In genomic region chr6:508614-509013, GRCh38 we compare ENCODE assay signal across 28 cellular contexts.
A peak's percentile ranks its signal among the peaks of the same experiment; 100 is the strongest.
DNase-seq lines count a peak whose midpoint lies in the region; ATAC-seq and TF ChIP-seq lines count a peak whose summit lies in the region.
"Had no signal": no experiment of that assay in that cellular context is flagged by ENCODE, and none has a peak within 500 bp of the region (broad histone marks: within the 10 kb centered on the region; RNA-seq: fewer than 3 reads in every experiment).

No MANE protein-coding gene starts in this region.

- H3K27ac Mint-ChIP-seq in activated CD4-positive, alpha-beta T cell treated with anti-CD3 and anti-CD28 coated beads for 36 hours, result peak overlapping the region; percentile 97
- H3K27ac Mint-ChIP-seq in natural killer cell treated with Interleukin-12 subunit alpha and Interleukin-12 subunit beta and Interleukin-15 and Interleukin-18, amount 100 ng/mL, for 72 hours, result peak overlapping the region; percentile 77 to 91
- no peak overlapping the region for H3K27ac Mint-ChIP-seq in natural killer cell
- H3K27ac Mint-ChIP-seq in activated T-helper 2 cell treated with anti-CD3 and anti-CD28 coated beads, Interferon-gamma antibody, Interleukin-2, Interleukin-4, amounts not matched to agents 10 μg/mL and 5 μg/mL and 100 μg/mL, durations not matched to agents 14 hours and 24 hours and 36 hours, result peak overlapping the region; percentile 95
- H3K27ac Mint-ChIP-seq in stimulated activated naive CD8-positive, alpha-beta T cell treated with anti-CD3 and anti-CD28 coated beads, Interleukin-15, amount 100 ng/mL, for 72 hours, result peak overlapping the region; percentile 44 to 97
- H3K27ac Mint-ChIP-seq: endodermal cell had no signal

- ATAC-seq in activated CD4-positive, alpha-beta T cell treated with anti-CD3 and anti-CD28 coated beads for 36 hours, result no peak
- ATAC-seq in natural killer cell treated with Interleukin-12 subunit alpha and Interleukin-12 subunit beta and Interleukin-15 and Interleukin-18, amount 100 ng/mL, for 72 hours, result no peak
- ATAC-seq in natural killer cell, result no peak
- no peak for ATAC-seq in stimulated activated naive CD8-positive, alpha-beta T cell treated with anti-CD3 and anti-CD28 coated beads, Interleukin-15, amount 100 ng/mL, for 72 hours
- ATAC-seq: A549, right cardiac atrium had no signal

- H3K36me3 Mint-ChIP-seq in activated CD4-positive, alpha-beta T cell treated with anti-CD3 and anti-CD28 coated beads for 36 hours (ENCODE audit: low read depth), result peaks cover 35% of the 10 kb centered on the region
- peaks cover 5% of the 10 kb centered on the region for H3K36me3 Mint-ChIP-seq in natural killer cell treated with Interleukin-12 subunit alpha and Interleukin-12 subunit beta and Interleukin-15 and Interleukin-18, amount 100 ng/mL, for 72 hours
- H3K36me3 Mint-ChIP-seq in natural killer cell, result no peaks in the 10 kb centered on the region
- H3K36me3 Mint-ChIP-seq in activated T-helper 2 cell treated with anti-CD3 and anti-CD28 coated beads, Interferon-gamma antibody, Interleukin-2, Interleukin-4, amounts not matched to agents 10 μg/mL and 5 μg/mL and 100 μg/mL, durations not matched to agents 14 hours and 24 hours and 36 hours (ENCODE audit: low read depth), result peaks cover 47% of the 10 kb centered on the region

- CTCF ChIA-PET in activated CD4-positive, alpha-beta T cell treated with anti-CD3 and anti-CD28 coated beads for 36 hours (lab: Charles Lee), result interaction anchor here (0.8 to 1.4 kb wide), 2 partner anchors 102 to 105 kb away, joined by 3 read pairs; no protein-coding TSS in a partner anchor

- TF ChIP-seq CTCF in natural killer cell (IDR thresholded peaks at IDR 0.05), result no peak

- peaks cover 95% of the 10 kb centered on the region for H3K4me1 Mint-ChIP-seq in activated CD4-positive, alpha-beta T cell treated with anti-CD3 and anti-CD28 coated beads for 36 hours
- H3K4me1 Mint-ChIP-seq in natural killer cell treated with Interleukin-12 subunit alpha and Interleukin-12 subunit beta and Interleukin-15 and Interleukin-18, amount 100 ng/mL, for 72 hours (ENCODE audit: low read depth in 2 of 2), result peaks cover 65 to 82% of the 10 kb centered on the region in 2 donors
- H3K4me1 Mint-ChIP-seq in natural killer cell, result peaks cover 38 to 52% of the 10 kb centered on the region in 2 donors
- H3K4me1 Mint-ChIP-seq in activated T-helper 2 cell treated with anti-CD3 and anti-CD28 coated beads, Interferon-gamma antibody, Interleukin-2, Interleukin-4, amounts not matched to agents 10 μg/mL and 5 μg/mL and 100 μg/mL, durations not matched to agents 14 hours and 24 hours and 36 hours (ENCODE audit: low read depth), result peaks cover 90% of the 10 kb centered on the region
- H3K4me1 Mint-ChIP-seq in stimulated activated naive CD8-positive, alpha-beta T cell treated with anti-CD3 and anti-CD28 coated beads, Interleukin-15, amount 100 ng/mL, for 72 hours, result peaks cover 98% of the 10 kb centered on the region
- H3K4me1 Mint-ChIP-seq: endodermal cell had no signal

- no peaks in the 10 kb centered on the region for H3K27me3 Mint-ChIP-seq in activated CD4-positive, alpha-beta T cell treated with anti-CD3 and anti-CD28 coated beads for 36 hours
- no peaks in the 10 kb centered on the region for H3K27me3 Mint-ChIP-seq in natural killer cell treated with Interleukin-12 subunit alpha and Interleukin-12 subunit beta and Interleukin-15 and Interleukin-18, amount 100 ng/mL, for 72 hours
- H3K27me3 Mint-ChIP-seq in natural killer cell (ENCODE audit: low read depth in 2 of 2), result no peaks in the 10 kb centered on the region
- H3K27me3 Mint-ChIP-seq in activated T-helper 2 cell treated with anti-CD3 and anti-CD28 coated beads, Interferon-gamma antibody, Interleukin-2, Interleukin-4, amounts not matched to agents 10 μg/mL and 5 μg/mL and 100 μg/mL, durations not matched to agents 14 hours and 24 hours and 36 hours (ENCODE audit: low read depth), result no peaks in the 10 kb centered on the region
- no peaks in the 10 kb centered on the region for H3K27me3 Mint-ChIP-seq in stimulated activated naive CD8-positive, alpha-beta T cell treated with anti-CD3 and anti-CD28 coated beads, Interleukin-15, amount 100 ng/mL, for 72 hours
- H3K27me3 Mint-ChIP-seq: CD8-positive, alpha-beta memory T cell had no signal

- POLR2A ChIA-PET in activated CD4-positive, alpha-beta T cell treated with anti-CD3 and anti-CD28 coated beads for 36 hours (lab: Charles Lee), result no interaction called here

- intact Hi-C loops in activated CD4-positive, alpha-beta T cell treated with anti-CD3 and anti-CD28 coated beads for 36 hours (cut with DNase I, micrococcal nuclease), result loop anchor here in 1 of 2 experiments (1.0 kb wide), 2 partner anchors 9 to 18 kb away; no protein-coding TSS in a partner anchor
- intact Hi-C loops in natural killer cell (cut with micrococcal nuclease), result no loop called here
- intact Hi-C loops in activated T-helper 2 cell treated with anti-CD3 and anti-CD28 coated beads, Interferon-gamma antibody, Interleukin-2, Interleukin-4, amounts not matched to agents 10 μg/mL and 5 μg/mL and 100 μg/mL, durations not matched to agents 14 hours and 24 hours and 36 hours (cut with micrococcal nuclease), result loop anchor here (1.0 kb wide), 2 partner anchors 9 to 40 kb away; no protein-coding TSS in a partner anchor

- H3K9me3 Mint-ChIP-seq in activated CD4-positive, alpha-beta T cell treated with anti-CD3 and anti-CD28 coated beads for 36 hours (ENCODE audit: low read depth), result no peaks in the 10 kb centered on the region
- no peaks in the 10 kb centered on the region for H3K9me3 Mint-ChIP-seq in natural killer cell treated with Interleukin-12 subunit alpha and Interleukin-12 subunit beta and Interleukin-15 and Interleukin-18, amount 100 ng/mL, for 72 hours
- no peaks in the 10 kb centered on the region for H3K9me3 Mint-ChIP-seq in natural killer cell
- no peaks in the 10 kb centered on the region for H3K9me3 Mint-ChIP-seq in activated T-helper 2 cell treated with anti-CD3 and anti-CD28 coated beads, Interferon-gamma antibody, Interleukin-2, Interleukin-4, amounts not matched to agents 10 μg/mL and 5 μg/mL and 100 μg/mL, durations not matched to agents 14 hours and 24 hours and 36 hours
- no peaks in the 10 kb centered on the region for H3K9me3 Mint-ChIP-seq in stimulated activated naive CD8-positive, alpha-beta T cell treated with anti-CD3 and anti-CD28 coated beads, Interleukin-15, amount 100 ng/mL, for 72 hours
- H3K9me3 Mint-ChIP-seq: CD8-positive, alpha-beta memory T cell; endodermal cell had no signal

- DNase-seq in activated CD4-positive, alpha-beta T cell treated with anti-CD3 and anti-CD28 coated beads for 36 hours, result no peak
- no peak for DNase-seq in activated CD4-positive, alpha-beta T cell treated with anti-CD3 and anti-CD28 coated beads, Interleukin-2, amount 50 U/mL, for 4 hours
- DNase-seq in natural killer cell treated with Interleukin-12 subunit alpha and Interleukin-12 subunit beta and Interleukin-15 and Interleukin-18, amount 100 ng/mL, for 72 hours (ENCODE audit: low spot score), result no peak
- no peak for DNase-seq in natural killer cell
- DNase-seq in activated T-helper 2 cell treated with anti-CD3 and anti-CD28 coated beads, Interferon-gamma antibody, Interleukin-2, Interleukin-4, amounts not matched to agents 10 μg/mL and 5 μg/mL and 100 μg/mL, durations not matched to agents 14 hours and 24 hours and 36 hours (ENCODE audit: low spot score), result no peak
- no peak for DNase-seq in stimulated activated naive CD8-positive, alpha-beta T cell treated with anti-CD3 and anti-CD28 coated beads, Interleukin-15, amount 100 ng/mL, for 72 hours
- DNase-seq in NCI-H2171 (lab: John Stamatoyannopoulos, UW), result no peak
- no peak for DNase-seq in NCI-H226
- DNase-seq: activated CD4-positive, CD25-positive, alpha-beta regulatory T cell; activated T-cell treated with anti-CD3 and anti-CD28 coated beads, Interleukin-2, amount 50 U/mL, for 1 hour; CD8-positive, alpha-beta memory T cell; central memory CD4-positive, alpha-beta T cell; dermis blood vessel endothelial cell; endodermal cell; foreskin fibroblast; HCEC 1CT; head of caudate nucleus; Karpas-422; kidney; NCI-H146; NCI-H446 treated with DMSO at 0.1 percent for 48 hours; right cardiac atrium; RPMI8226; SJCRH30; stimulated activated CD4-positive, alpha-beta T cell treated with anti-CD3 and anti-CD28 coated beads, Interleukin-1b, Interleukin-23, amount 100 ng/mL, for 48 hours; SW 1271; thyroid gland had no signal

- no peak overlapping the region for H3K4me3 Mint-ChIP-seq in activated CD4-positive, alpha-beta T cell treated with anti-CD3 and anti-CD28 coated beads for 36 hours
- no peak overlapping the region for H3K4me3 Mint-ChIP-seq in natural killer cell treated with Interleukin-12 subunit alpha and Interleukin-12 subunit beta and Interleukin-15 and Interleukin-18, amount 100 ng/mL, for 72 hours
- H3K4me3 Mint-ChIP-seq in natural killer cell, result no peak overlapping the region
- H3K4me3 Mint-ChIP-seq in activated T-helper 2 cell treated with anti-CD3 and anti-CD28 coated beads, Interferon-gamma antibody, Interleukin-2, Interleukin-4, amounts not matched to agents 10 μg/mL and 5 μg/mL and 100 μg/mL, durations not matched to agents 14 hours and 24 hours and 36 hours (ENCODE audit: low read depth), result no peak overlapping the region
- peak overlapping the region in 1 of 2 donors; percentile 70 for H3K4me3 Mint-ChIP-seq in stimulated activated naive CD8-positive, alpha-beta T cell treated with anti-CD3 and anti-CD28 coated beads, Interleukin-15, amount 100 ng/mL, for 72 hours
- H3K4me3 Mint-ChIP-seq: CD8-positive, alpha-beta memory T cell; endodermal cell had no signal

Comparison
In these comparisons a context has a peak if more than half of its experiments do, and no peak if none do; other contexts are left out.
1. H3K27ac Mint-ChIP-seq: peak in activated CD4-positive, alpha-beta T cell treated with anti-CD3 and anti-CD28 coated beads for 36 hours (single experiment), natural killer cell treated with Interleukin-12 subunit alpha and Interleukin-12 subunit beta and Interleukin-15 and Interleukin-18, amount 100 ng/mL, for 72 hours (2 of 2), activated T-helper 2 cell treated with anti-CD3 and anti-CD28 coated beads, Interferon-gamma antibody, Interleukin-2, Interleukin-4, amounts not matched to agents 10 μg/mL and 5 μg/mL and 100 μg/mL, durations not matched to agents 14 hours and 24 hours and 36 hours (single experiment) and stimulated activated naive CD8-positive, alpha-beta T cell treated with anti-CD3 and anti-CD28 coated beads, Interleukin-15, amount 100 ng/mL, for 72 hours (2 of 2); none in natural killer cell (0 of 2).